In the genomic region with DNA sequence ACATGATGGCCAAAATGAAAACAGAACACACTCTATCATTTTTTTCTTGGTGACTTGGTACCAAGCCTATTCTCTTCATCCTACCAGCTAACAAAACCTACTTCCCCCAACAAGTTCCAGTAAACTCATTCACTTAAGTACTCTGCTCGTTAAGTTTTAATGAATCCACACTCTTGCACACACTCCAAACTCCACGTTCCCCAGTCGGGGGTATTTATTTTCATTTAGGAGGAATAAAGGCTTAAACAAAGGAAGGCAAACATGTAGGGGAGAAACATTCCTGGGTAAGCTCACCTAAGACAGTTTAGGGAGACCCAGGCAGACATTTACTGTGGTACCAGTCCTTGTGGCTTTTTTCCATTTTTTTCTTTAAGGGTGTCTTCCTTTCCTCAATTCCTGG, we compare ENCODE assay signal across 30 cellular contexts.
"Had no signal": no experiment of that assay in that cellular context is flagged by ENCODE, and none has a peak within 500 bp of the region (broad histone marks: within the 10 kb centered on the region; RNA-seq: fewer than 3 reads in every experiment).

No MANE protein-coding gene starts in this region.

- H3K27me3 ChIP-seq: breast epithelium, colonic mucosa, dorsolateral prefrontal cortex, heart right ventricle, right lobe of liver, stomach, suprapubic skin, tibial nerve had no signal

- H3K27ac Mint-ChIP-seq: activated naive CD8-positive, alpha-beta T cell treated with anti-CD3 and anti-CD28 coated beads for 36 hours; activated T-helper 2 cell treated with anti-CD3 and anti-CD28 coated beads, Interferon-gamma antibody, Interleukin-2, Interleukin-4, amounts not matched to agents 10 μg/mL and 5 μg/mL and 100 μg/mL, durations not matched to agents 14 hours and 24 hours and 36 hours; nephron progenitor cell; stimulated activated effector memory CD8-positive, alpha-beta T cell treated with anti-CD3 and anti-CD28 coated beads, Interleukin-12 subunit alpha, Interleukin-12 subunit beta, amount 100 ng/mL, for 72 hours; WTC11 had no signal

- H3K4me3 Mint-ChIP-seq: activated naive CD8-positive, alpha-beta T cell treated with anti-CD3 and anti-CD28 coated beads for 36 hours; activated T-cell treated with anti-CD3 and anti-CD28 coated beads, Interleukin-2, amount 50 U/mL, for 4 hours; central memory CD8-positive, alpha-beta T cell; nephron progenitor cell; stimulated activated effector memory CD8-positive, alpha-beta T cell treated with anti-CD3 and anti-CD28 coated beads, Interleukin-12 subunit alpha, Interleukin-12 subunit beta, amount 100 ng/mL, for 72 hours; WTC11 had no signal

- H3K9me3 Mint-ChIP-seq: activated naive CD8-positive, alpha-beta T cell treated with anti-CD3 and anti-CD28 coated beads for 36 hours; activated T-cell treated with anti-CD3 and anti-CD28 coated beads, Interleukin-2, amount 50 U/mL, for 4 hours; activated T-helper 2 cell treated with anti-CD3 and anti-CD28 coated beads, Interferon-gamma antibody, Interleukin-2, Interleukin-4, amounts not matched to agents 10 μg/mL and 5 μg/mL and 100 μg/mL, durations not matched to agents 14 hours and 24 hours and 36 hours; central memory CD8-positive, alpha-beta T cell; nephron progenitor cell; stimulated activated effector memory CD8-positive, alpha-beta T cell treated with anti-CD3 and anti-CD28 coated beads, Interleukin-12 subunit alpha, Interleukin-12 subunit beta, amount 100 ng/mL, for 72 hours; WTC11 had no signal

- FAIRE-seq: astrocyte, keratinocyte, urothelium cell line had no signal

- H3K4me1 ChIP-seq: breast epithelium, colonic mucosa, heart right ventricle, lower lobe of right lung, right lobe of liver, suprapubic skin, tibial nerve had no signal

- H3K9me3 ChIP-seq: breast epithelium, colonic mucosa, heart right ventricle, lower lobe of right lung, mucosa of descending colon, right lobe of liver, stomach, suprapubic skin, tibial nerve had no signal

- H3K27ac ChIP-seq: breast epithelium, colonic mucosa, dorsolateral prefrontal cortex, heart right ventricle, lower lobe of right lung, right lobe of liver, skin epidermis, stomach, suprapubic skin, tibial nerve had no signal

- DNase-seq: activated CD4-positive, alpha-beta T cell treated with anti-CD3 and anti-CD28 coated beads, Interleukin-2, amount 50 U/mL, for 4 hours; activated CD8-positive, alpha-beta memory T cell treated with anti-CD3 and anti-CD28 coated beads for 24 hours; activated CD8-positive, alpha-beta memory T cell treated with anti-CD3 and anti-CD28 coated beads, Interleukin-2, amount 50 U/mL, for 4 hours; activated naive CD4-positive, alpha-beta T cell; activated naive CD8-positive, alpha-beta T cell treated with anti-CD3 and anti-CD28 coated beads for 36 hours; activated T-cell treated with anti-CD3 and anti-CD28 coated beads, Interleukin-2, amount 50 U/mL, for 4 hours; colonic mucosa; dorsolateral prefrontal cortex; heart right ventricle; left colon; lower lobe of right lung; mesendoderm; mucosa of descending colon; nephron progenitor cell; occipital lobe; right lobe of liver; stimulated activated CD4-positive, alpha-beta T cell treated with anti-CD3 and anti-CD28 coated beads, Interleukin-2, amount 100 ng/mL, for 24 hours; stomach; T-helper 9 cell had no signal

- H3K4me3 ChIP-seq: breast epithelium, colonic mucosa, dorsolateral prefrontal cortex, heart right ventricle, lower lobe of right lung, mucosa of descending colon, right lobe of liver, skin epidermis, stomach, suprapubic skin, tibial nerve had no signal

- H3K4me1 Mint-ChIP-seq: activated naive CD8-positive, alpha-beta T cell treated with anti-CD3 and anti-CD28 coated beads for 36 hours; central memory CD8-positive, alpha-beta T cell; stimulated activated effector memory CD8-positive, alpha-beta T cell treated with anti-CD3 and anti-CD28 coated beads, Interleukin-12 subunit alpha, Interleukin-12 subunit beta, amount 100 ng/mL, for 72 hours had no signal

- ATAC-seq: activated T-cell treated with anti-CD3 and anti-CD28 coated beads, Interleukin-2, amount 50 U/mL, for 4 hours; heart right ventricle; left colon; lower lobe of right lung; mucosa of descending colon; right lobe of liver; stimulated activated effector memory CD8-positive, alpha-beta T cell treated with anti-CD3 and anti-CD28 coated beads, Interleukin-12 subunit alpha, Interleukin-12 subunit beta, amount 100 ng/mL, for 72 hours; WTC11 had no signal

- H3K36me3 ChIP-seq: breast epithelium, colonic mucosa, heart right ventricle, lower lobe of right lung, right lobe of liver, stomach, suprapubic skin, tibial nerve had no signal

- H3K27me3 Mint-ChIP-seq: activated naive CD8-positive, alpha-beta T cell treated with anti-CD3 and anti-CD28 coated beads for 36 hours; central memory CD8-positive, alpha-beta T cell had no signal
